ENCODE assay signal across 8 cellular contexts in the genomic region with DNA sequence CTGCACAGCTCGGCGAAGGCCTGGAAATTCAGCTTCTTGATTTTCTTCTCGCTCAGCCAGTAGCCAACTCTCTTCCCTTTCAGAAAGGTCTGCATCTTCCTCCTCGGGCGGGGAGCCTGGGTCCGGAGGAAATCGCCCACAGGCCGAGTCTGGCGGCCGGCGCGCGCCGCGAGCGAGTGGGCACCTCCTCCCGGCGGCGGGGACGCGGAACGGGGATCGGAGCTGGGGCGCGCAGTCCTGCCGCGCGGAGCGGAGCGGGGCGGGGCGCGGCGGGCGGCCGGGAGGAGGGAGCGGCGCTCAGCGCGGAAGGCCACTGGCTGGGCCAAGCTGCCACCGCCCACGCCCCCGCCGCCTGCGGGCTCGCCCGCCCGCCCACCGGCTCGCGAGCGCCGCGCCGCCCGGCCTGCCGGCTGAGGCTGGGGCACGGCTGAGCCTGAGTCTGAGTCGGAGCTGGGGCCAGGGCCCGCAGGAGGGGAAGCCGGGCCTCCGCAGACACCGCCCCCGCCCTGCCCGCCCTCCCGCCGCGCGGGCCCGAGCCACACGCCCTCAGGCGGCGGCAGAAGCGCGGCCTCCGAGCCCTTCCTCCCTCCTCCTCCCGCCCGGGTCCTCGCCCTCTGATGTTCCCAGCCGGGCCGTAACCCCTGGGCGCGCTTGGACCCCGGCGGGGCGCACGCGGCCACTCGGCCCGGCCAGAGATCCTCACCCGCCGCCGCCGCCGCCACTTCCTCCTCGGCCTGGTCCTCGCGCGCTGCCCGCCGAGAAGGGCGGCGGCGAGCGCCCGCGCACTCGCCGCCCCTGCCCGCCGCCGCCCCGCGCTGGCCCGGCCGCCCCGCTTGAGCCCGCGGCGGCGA. TPM values are rescaled to one million over a fixed set of nuclear protein-coding genes. Genes with fewer than 3 reads are reported as not detected.
DNase-seq lines count a peak whose midpoint lies in the region; ATAC-seq and TF ChIP-seq lines count a peak whose summit lies in the region.

No MANE protein-coding gene starts in this region.

- H2BK5ac ChIP-seq in IMR-90 (ENCODE audit: low read depth, low read length, poor library complexity, severe bottlenecking) = peak overlapping the region; percentile 37

- H3K4me3 ChIP-seq in IMR-90 (ENCODE audit: insufficient read depth, low read depth, low read length) (peak overlapping the region; percentile 81), Panc1 (ENCODE audit: low read depth in 2 of 2, low read length in 2 of 2) (peak overlapping the region; percentile 64 to 70)

- H3K56ac ChIP-seq in IMR-90 (ENCODE audit: extremely low read depth, insufficient read depth, low read length) = no peak overlapping the region

- H3K4me2 ChIP-seq in IMR-90 (ENCODE audit: low read depth, low read length) = peak overlapping the region; percentile 88

- POLR2A ChIA-PET in IMR-90 (lab: Charles Lee; ENCODE audit: unreplicated experiment) (no interaction called here), Panc1 (lab: Charles Lee) (no interaction called here)
- POLR2A ChIA-PET in naive thymus-derived CD8-positive, alpha-beta T cell (lab: Charles Lee) = interaction anchor here (0.8 to 3.8 kb wide), 12 partner anchors 11 to 92 kb away, joined by 3 to 50 read pairs (median 6); a partner anchor contains a TSS

- H3K36me3 ChIP-seq in IMR-90 (ENCODE audit: control insufficient read depth, insufficient read depth, low read length) (no peaks in the 10 kb centered on the region), Panc1 (ENCODE audit: control insufficient read depth, insufficient read depth, low read length) (no peaks in the 10 kb centered on the region)

- H4K91ac ChIP-seq in IMR-90 (ENCODE audit: insufficient read depth, low read depth, low read length) = no peak overlapping the region

- no peaks in the 10 kb centered on the region for H3K9me3 Mint-ChIP-seq in activated T-cell treated with anti-CD3 and anti-CD28 coated beads, Interleukin-2, amount 50 U/mL, for 72 hours
- H3K9me3 Mint-ChIP-seq in naive thymus-derived CD8-positive, alpha-beta T cell = no peaks in the 10 kb centered on the region
- H3K9me3 Mint-ChIP-seq in stimulated activated naive B cell treated with anti-CD40 and anti-IgM and Interleukin-4, amounts not matched to agents 10 μg/mL and 1 μg/mL and 100 μg/mL, for 72 hours = no peaks in the 10 kb centered on the region

- no peaks in the 10 kb centered on the region for H3K9me3 ChIP-seq in IMR-90 (ENCODE audit: control insufficient read depth, insufficient read depth, low read length)
- H3K9me3 ChIP-seq in Panc1 (ENCODE audit: control insufficient read depth, insufficient read depth, low read depth, low read length) = no peaks in the 10 kb centered on the region

- H3K4me1 ChIP-seq in IMR-90 (ENCODE audit: control insufficient read depth, insufficient read depth, low read length) (peaks cover 13% of the 10 kb centered on the region), Panc1 (ENCODE audit: control insufficient read depth, insufficient read depth, low read length) (peaks cover 9% of the 10 kb centered on the region)

- H2AK5ac ChIP-seq in IMR-90 (ENCODE audit: low read depth, low read length) = no peak overlapping the region

- no peaks in the 10 kb centered on the region for H3K36me3 Mint-ChIP-seq in activated T-cell treated with anti-CD3 and anti-CD28 coated beads, Interleukin-2, amount 50 U/mL, for 72 hours (ENCODE audit: insufficient read depth in 2 of 2)
- H3K36me3 Mint-ChIP-seq in naive thymus-derived CD8-positive, alpha-beta T cell = no peaks in the 10 kb centered on the region
- H3K36me3 Mint-ChIP-seq in stimulated activated naive B cell treated with anti-CD40 and anti-IgM and Interleukin-4, amounts not matched to agents 10 μg/mL and 1 μg/mL and 100 μg/mL, for 72 hours = peaks cover 0 to 3% of the 10 kb centered on the region in 2 donors

- peaks cover 3% of the 10 kb centered on the region; the same call in 1 of the 2 replicates for H4K20me1 ChIP-seq in IMR-90 (ENCODE audit: insufficient read depth, low read length)

- H2BK20ac ChIP-seq in IMR-90 (ENCODE audit: low read depth, low read length) = no peak overlapping the region

- in situ Hi-C loops in IMR-90 (cut with MboI; ENCODE audit: low sequenced_read_pairs) (no loop called here), Panc1 (cut with HindIII; ENCODE audit: low pct_unique_long_range_greater_than_20kb, low sequenced_read_pairs) (no loop called here)

- H3K18ac ChIP-seq in IMR-90 (ENCODE audit: low read depth, low read length) = no peak overlapping the region

- intact Hi-C loops in IMR-90 (cut with micrococcal nuclease) = loop anchor here (1.0 kb wide), 1 partner anchor 69 kb away; a partner anchor contains a TSS
- intact Hi-C loops in Panc1 (cut with micrococcal nuclease; ENCODE audit: unreplicated experiment) = no loop called here

- dilution Hi-C loops in IMR-90 (cut with HindIII; ENCODE audit: low sequenced_read_pairs, unreplicated experiment) = no loop called here

- TF ChIP-seq RAD21 in IMR-90 (IDR thresholded peaks at IDR 0.05; ENCODE audit: low read length) = no peak

- no peak overlapping the region; a peak in 2 of 4 replicates for H4K8ac ChIP-seq in IMR-90 (ENCODE audit: low read depth in 2 of 2, low read length in 2 of 2)

- H3K27me3 ChIP-seq in IMR-90 (ENCODE audit: control insufficient read depth, insufficient read depth, low read length) (no peaks in the 10 kb centered on the region), Panc1 (ENCODE audit: control insufficient read depth, insufficient read depth, low read length) (no peaks in the 10 kb centered on the region)

- no peak overlapping the region for H3K27ac Mint-ChIP-seq in activated T-cell treated with anti-CD3 and anti-CD28 coated beads, Interleukin-2, amount 50 U/mL, for 72 hours
- H3K27ac Mint-ChIP-seq in naive thymus-derived CD8-positive, alpha-beta T cell = peak overlapping the region in 7 of 10 donors; percentile 24 to 92 (median 84)
- peak overlapping the region; percentile 90 for H3K27ac Mint-ChIP-seq in stimulated activated naive B cell treated with anti-CD40 and anti-IgM and Interleukin-4, amounts not matched to agents 10 μg/mL and 1 μg/mL and 100 μg/mL, for 72 hours

- no peak for TF ChIP-seq POLR2A in IMR-90 (IDR thresholded peaks at IDR 0.05; ENCODE audit: low read depth, low read length)

- TF ChIP-seq CTCF in IMR-90 (conservative IDR thresholded peaks at IDR 0.05; ENCODE audit: low read depth, low read length) (no peak), Panc1 (IDR thresholded peaks at IDR 0.05) (no peak)

- no peak overlapping the region for H2BK15ac ChIP-seq in IMR-90 (ENCODE audit: low read depth, low read length)

- peak overlapping the region; percentile 95 for H2AFZ ChIP-seq in IMR-90 (replicated peaks; ENCODE audit: low read length, poor library complexity)

- no TSS peak for BruUV-seq in IMR-90 (replicated peaks; lab: Mats Ljungman, UMichigan)
- no TSS peak for BruUV-seq in Panc1 (replicated peaks; lab: Mats Ljungman, UMichigan)

- H3K79me1 ChIP-seq in IMR-90 (ENCODE audit: low read depth in 1 of 2, low read length in 2 of 2) = peaks cover 0 to 7% of the 10 kb centered on the region in 2 experiments; a peak in 2 of 4 replicates

- peaks cover 28% of the 10 kb centered on the region for H3K4me1 Mint-ChIP-seq in activated T-cell treated with anti-CD3 and anti-CD28 coated beads, Interleukin-2, amount 50 U/mL, for 72 hours (ENCODE audit: low read depth)
- peaks cover 16 to 44% (median 36%) of the 10 kb centered on the region in 4 donors for H3K4me1 Mint-ChIP-seq in naive thymus-derived CD8-positive, alpha-beta T cell
- H3K4me1 Mint-ChIP-seq in stimulated activated naive B cell treated with anti-CD40 and anti-IgM and Interleukin-4, amounts not matched to agents 10 μg/mL and 1 μg/mL and 100 μg/mL, for 72 hours = peaks cover 31 to 39% of the 10 kb centered on the region in 2 donors

- ATAC-seq in GM21528 (IDR thresholded peaks at IDR 0.05; ENCODE audit: low FRiP score, unreplicated experiment) (peak; percentile 63), IMR-90 (ENCODE audit: low read depth) (peak; percentile 92), Panc1 (peak; percentile 94)
- ATAC-seq in activated T-cell treated with anti-CD3 and anti-CD28 coated beads, Interleukin-2, amount 50 U/mL, for 72 hours (replicated peaks in 1 of 2) = peak; percentile 82 to 85
- peak; percentile 77 to 82 for ATAC-seq in naive thymus-derived CD8-positive, alpha-beta T cell
- ATAC-seq in stimulated activated naive B cell treated with anti-CD40 and anti-IgM and Interleukin-4, amounts not matched to agents 10 μg/mL and 1 μg/mL and 100 μg/mL, for 72 hours (replicated peaks) = peak; percentile 81 to 85

- no peak overlapping the region for H3K4ac ChIP-seq in IMR-90 (ENCODE audit: low read depth, low read length)

- peak; percentile 50 for DNase-seq in DMS114 treated with DMSO at 0.1 percent for 48 hours (lab: John Stamatoyannopoulos, UW; ENCODE audit: unreplicated experiment)
- peak; percentile 78 for DNase-seq in IMR-90
- no peak for DNase-seq in Panc1 (ENCODE audit: low read depth, low spot score)
- peak; percentile 92 to 93 for DNase-seq in activated T-cell treated with anti-CD3 and anti-CD28 coated beads, Interleukin-2, amount 50 U/mL, for 72 hours
- DNase-seq in fibroblast of gingiva (ENCODE audit: low read depth) = peak; percentile 88
- peak; percentile 66 to 89 (median 81) for DNase-seq in naive thymus-derived CD8-positive, alpha-beta T cell
- peak; percentile 84 for DNase-seq in stimulated activated naive B cell treated with anti-CD40 and anti-IgM and Interleukin-4, amounts not matched to agents 10 μg/mL and 1 μg/mL and 100 μg/mL, for 72 hours

- no peaks in the 10 kb centered on the region for H3K27me3 Mint-ChIP-seq in activated T-cell treated with anti-CD3 and anti-CD28 coated beads, Interleukin-2, amount 50 U/mL, for 72 hours (ENCODE audit: low read depth)
- H3K27me3 Mint-ChIP-seq in naive thymus-derived CD8-positive, alpha-beta T cell = no peaks in the 10 kb centered on the region
- H3K27me3 Mint-ChIP-seq in stimulated activated naive B cell treated with anti-CD40 and anti-IgM and Interleukin-4, amounts not matched to agents 10 μg/mL and 1 μg/mL and 100 μg/mL, for 72 hours = no peaks in the 10 kb centered on the region

- H3K14ac ChIP-seq in IMR-90 (replicated peaks; ENCODE audit: low read depth, low read length) = no peak overlapping the region; the same call in 1 of the 2 replicates

- peak overlapping the region; percentile 71; the same call in 1 of the 2 replicates for H3K27ac ChIP-seq in IMR-90 (ENCODE audit: insufficient read depth, low read length)
- H3K27ac ChIP-seq in Panc1 (ENCODE audit: low read length) = no peak overlapping the region

- peak overlapping the region; percentile 94 to 95 for H3K4me3 Mint-ChIP-seq in activated T-cell treated with anti-CD3 and anti-CD28 coated beads, Interleukin-2, amount 50 U/mL, for 72 hours
- H3K4me3 Mint-ChIP-seq in naive thymus-derived CD8-positive, alpha-beta T cell = peak overlapping the region; percentile 75 to 95 (median 86)
- H3K4me3 Mint-ChIP-seq in stimulated activated naive B cell treated with anti-CD40 and anti-IgM and Interleukin-4, amounts not matched to agents 10 μg/mL and 1 μg/mL and 100 μg/mL, for 72 hours = peak overlapping the region; percentile 90 to 96

- peaks cover 6% of the 10 kb centered on the region; the same call in 1 of the 2 replicates for H3K9me1 ChIP-seq in IMR-90 (ENCODE audit: insufficient read depth, low read length)

- H3K9ac ChIP-seq in IMR-90 (ENCODE audit: low read depth, low read length) = peak overlapping the region; percentile 84

- 0% methylated on average over 17 of the region's 121 CpGs; no CpG with 5 or more reads in 1 of the 2 experiments for WGBS in IMR-90 (ENCODE audit: extremely low coverage in 2 of 2, insufficient read length in 1 of 2), 2 experiments

- H4K5ac ChIP-seq in IMR-90 (ENCODE audit: low read depth, low read length) = no peak overlapping the region

- CTCF ChIA-PET in IMR-90 (lab: Yijun Ruan, JAX) (interaction anchor here (0.6 to 2.8 kb wide), 4 partner anchors 10 to 500 kb away, joined by 3 to 10 read pairs (median 3); no protein-coding TSS in a partner anchor), Panc1 (lab: Charles Lee) (interaction anchor here (0.6 to 2.3 kb wide), 5 partner anchors 17 to 57 kb away, joined by 3 to 10 read pairs (median 8); no protein-coding TSS in a partner anchor)

- H3K23ac ChIP-seq in IMR-90 (ENCODE audit: low read depth, low read length) = peak overlapping the region; percentile 12; the same call in 1 of the 2 replicates

- H2AK9ac ChIP-seq in IMR-90 (replicated peaks; ENCODE audit: low read depth, low read length, poor library complexity) = peak overlapping the region; percentile 37

- H2BK120ac ChIP-seq in IMR-90 (ENCODE audit: low read depth, low read length) = no peak overlapping the region

RNA-seq across cellular contexts. Expression of a gene that starts 0.4 kb away (rescaled TPM):
- total RNA-seq in IMR-90 (2012; rRNA removed) = 15.3 and 21.7 TPM in 2 replicates
- 23.0 and 26.9 TPM in 2 replicates for polyA plus RNA-seq in IMR-90 (2012; rRNA removed)
- 9.3 and 18.0 TPM in 2 replicates for polyA plus RNA-seq in IMR-90 (2012; cell fraction: cytosol; rRNA removed)
- 16.6 and 26.3 TPM in 2 replicates for polyA plus RNA-seq in IMR-90 (2012; cell fraction: nucleus; rRNA removed; ENCODE audit: low replicate concordance)
- total RNA-seq in Panc1 (2021; ENCODE audit: unreplicated experiment) = 25.9 TPM
- 30.2 TPM for polyA plus RNA-seq in Panc1 (2012; ENCODE audit: insufficient read length)
- total RNA-seq in activated T-cell treated with anti-CD3 and anti-CD28 coated beads, Interleukin-2, amount 50 U/mL, for 72 hours = 10 to 100 TPM; 53.4 to 61.8 TPM
- total RNA-seq in naive thymus-derived CD8-positive, alpha-beta T cell = 10 to 100 TPM; 33.1 to 34.6 TPM
- polyA plus RNA-seq in naive thymus-derived CD8-positive, alpha-beta T cell = 10 to 100 TPM; 25.3 to 41.1 (median 32.5) TPM
